ENCODE assay signal across 9 cellular contexts in genomic region chr4:138190452-138190858, GRCh38. TPM values are rescaled to one million over a fixed set of nuclear protein-coding genes. Genes with fewer than 3 reads are reported as not detected.
A peak's percentile ranks its signal among the peaks of the same experiment; 100 is the strongest.
DNase-seq lines count a peak whose midpoint lies in the region; ATAC-seq and TF ChIP-seq lines count a peak whose summit lies in the region.
"Had no signal": no experiment of that assay in that cellular context is flagged by ENCODE, and none has a peak within 500 bp of the region (broad histone marks: within the 10 kb centered on the region; RNA-seq: fewer than 3 reads in every experiment).

No MANE protein-coding gene starts in this region.

- peak overlapping the region; percentile 55 for H3K27ac ChIP-seq in neutrophil
- no peak overlapping the region for H3K27ac ChIP-seq in mesendoderm (ENCODE audit: low read depth, low read length)

- H3K4me1 Mint-ChIP-seq in nephron progenitor cell, result peaks cover 36% of the 10 kb centered on the region

- no peaks in the 10 kb centered on the region for H3K9me3 ChIP-seq in neutrophil

- H4K5ac ChIP-seq in mesendoderm (ENCODE audit: low read length), result no peak overlapping the region

- no peak overlapping the region for H3K18ac ChIP-seq in mesendoderm (ENCODE audit: low read length)

- H3K36me3 ChIP-seq in neutrophil (no peaks in the 10 kb centered on the region), mesendoderm (ENCODE audit: control insufficient read depth, insufficient read depth, low read length) (no peaks in the 10 kb centered on the region)

- TF ChIP-seq CTCF in neutrophil (IDR thresholded peaks at IDR 0.05) (no peak), nephron progenitor cell (IDR thresholded peaks at IDR 0.05) (no peak)

- no peaks in the 10 kb centered on the region for H3K36me3 Mint-ChIP-seq in nephron progenitor cell (ENCODE audit: low read depth)

- no peak overlapping the region for H3K56ac ChIP-seq in mesendoderm (ENCODE audit: low read length)

- H3K79me2 ChIP-seq in mesendoderm (ENCODE audit: control insufficient read depth, insufficient read depth, low read length), result no peaks in the 10 kb centered on the region

- H3K4me2 ChIP-seq in mesendoderm (ENCODE audit: low read length), result no peak overlapping the region

- H2BK15ac ChIP-seq in mesendoderm (replicated peaks; ENCODE audit: low read depth), result no peak overlapping the region

- DNase-seq in Kasumi-1 (lab: John Stamatoyannopoulos, UW) (peak; percentile 77 to 85), mesendoderm (no peak), NCI-H2107 treated with DMSO at 0.1 percent for 48 hours (lab: John Stamatoyannopoulos, UW; ENCODE audit: unreplicated experiment) (no peak), nephron progenitor cell (no peak), EL (no peak)
- DNase-seq: NCI-H146 had no signal

- no peaks in the 10 kb centered on the region for H3K27me3 Mint-ChIP-seq in nephron progenitor cell (ENCODE audit: low read depth, poor library complexity)

- no peak overlapping the region for H2BK120ac ChIP-seq in mesendoderm (ENCODE audit: low read depth, low read length)

- no peak overlapping the region for H3K4me3 ChIP-seq in neutrophil (ENCODE audit: low read depth in 1 of 2, low read length in 1 of 2)
- no peak overlapping the region for H3K4me3 ChIP-seq in mesendoderm (ENCODE audit: low read length)

- H3K27me3 ChIP-seq in neutrophil, result no peaks in the 10 kb centered on the region
- no peaks in the 10 kb centered on the region for H3K27me3 ChIP-seq in mesendoderm (ENCODE audit: insufficient read depth, low read length, poor library complexity)

- H4K8ac ChIP-seq in mesendoderm (ENCODE audit: low read depth, low read length), result no peak overlapping the region

- no peak overlapping the region for H3K23ac ChIP-seq in mesendoderm (ENCODE audit: low read length)

- no peaks in the 10 kb centered on the region for H3K79me1 ChIP-seq in mesendoderm (ENCODE audit: low read length)

- H3K9ac ChIP-seq in mesendoderm (ENCODE audit: low read length), result no peak overlapping the region

- no peak overlapping the region for H3K4ac ChIP-seq in mesendoderm (ENCODE audit: low read depth, low read length)

- no CpG with 5 or more reads among the region's 3 CpGs for WGBS in mesendoderm (ENCODE audit: extremely low coverage, insufficient coverage, low lambda C conversion rate)

- no peak overlapping the region for H2AK5ac ChIP-seq in mesendoderm (ENCODE audit: low read length)

- H3K9me3 Mint-ChIP-seq in nephron progenitor cell, result no peaks in the 10 kb centered on the region

- no peak overlapping the region for H3K4me3 Mint-ChIP-seq in nephron progenitor cell

- peaks cover 18 to 20% of the 10 kb centered on the region in 2 experiments for H3K4me1 ChIP-seq in neutrophil (ENCODE audit: control insufficient read depth in 1 of 2, insufficient read depth in 1 of 2, low read depth in 1 of 2, low read length in 1 of 2)
- peaks cover 5% of the 10 kb centered on the region for H3K4me1 ChIP-seq in mesendoderm (ENCODE audit: control insufficient read depth, low read depth, low read length)

- H3K27ac Mint-ChIP-seq in nephron progenitor cell, result no peak overlapping the region

- no peak overlapping the region for H2BK5ac ChIP-seq in mesendoderm (ENCODE audit: low read length)

- ATAC-seq in GM19023 (IDR thresholded peaks at IDR 0.05; ENCODE audit: unreplicated experiment) (peak; percentile 98), HG02798 (IDR thresholded peaks at IDR 0.05; ENCODE audit: poor library complexity, unreplicated experiment) (peak; percentile 98)

RNA-seq across cellular contexts. Expression of gene SLC7A11, which starts 51.7 kb away (rescaled TPM):
- polyA plus RNA-seq in mesendoderm (2013, experiment 1 of 2), result 23.6 TPM
- 23.4 TPM for polyA plus RNA-seq in mesendoderm (2013, experiment 2 of 2)

Comparison
In these comparisons a context has a peak if more than half of its experiments do, and no peak if none do; other contexts are left out.
1. DNase-seq: peak in Kasumi-1 (2 of 2); none in mesendoderm (single experiment), NCI-H2107 treated with DMSO at 0.1 percent for 48 hours (single experiment), nephron progenitor cell (single experiment) and EL (single experiment).